22 cellular contexts compared by ENCODE assay signal in genomic region chrX:153608821-153609220, GRCh38. TPM values are rescaled to one million over a fixed set of nuclear protein-coding genes. Genes with fewer than 3 reads are reported as not detected.
"Had no signal": no experiment of that assay in that cellular context is flagged by ENCODE, and none has a peak within 500 bp of the region (broad histone marks: within the 10 kb centered on the region; RNA-seq: fewer than 3 reads in every experiment).

No MANE protein-coding gene starts in this region.

- H3K9me3 ChIP-seq: suprapubic skin had no signal

- H3K36me3 ChIP-seq: brain microvascular endothelial cell, suprapubic skin had no signal

- H3K4me1 Mint-ChIP-seq: WTC11 had no signal

- H3K9me3 Mint-ChIP-seq: activated CD8-positive, alpha-beta T cell treated with anti-CD3 and anti-CD28 coated beads for 36 hours; activated naive CD4-positive, alpha-beta T cell treated with anti-CD3 and anti-CD28 coated beads, Interleukin-2, amount 50 U/mL, for 72 hours; dendritic cell treated with granulocyte-macrophage colony-stimulating factor and Interleukin-4, amounts not matched to agents 40 ng/mL and 50 ng/mL, for 4 days; natural killer cell; WTC11 had no signal

- H3K27ac ChIP-seq: brain microvascular endothelial cell, skin epidermis, suprapubic skin had no signal

- H3K4me3 ChIP-seq: suprapubic skin had no signal

- ATAC-seq: natural killer cell; stimulated activated naive CD8-positive, alpha-beta T cell treated with anti-CD3 and anti-CD28 coated beads, Interleukin-15, Interleukin-2, amounts not matched to agents 100 U/mL and 50 U/mL, for 24 hours had no signal

- H3K27ac Mint-ChIP-seq: activated CD8-positive, alpha-beta T cell treated with anti-CD3 and anti-CD28 coated beads for 36 hours; activated naive CD4-positive, alpha-beta T cell treated with anti-CD3 and anti-CD28 coated beads, Interleukin-2, amount 50 U/mL, for 72 hours; dendritic cell treated with granulocyte-macrophage colony-stimulating factor and Interleukin-4, amounts not matched to agents 40 ng/mL and 50 ng/mL, for 4 days; T-helper 17 cell; WTC11 had no signal

- H3K27me3 Mint-ChIP-seq: activated CD8-positive, alpha-beta T cell treated with anti-CD3 and anti-CD28 coated beads for 36 hours; T-helper 17 cell had no signal

- DNase-seq: activated CD4-positive, alpha-beta T cell treated with anti-CD3 and anti-CD28 coated beads for 48 hours; activated CD8-positive, alpha-beta memory T cell treated with anti-CD3 and anti-CD28 coated beads, Interleukin-2, amount 50 U/mL, for 4 hours; activated CD8-positive, alpha-beta T cell treated with anti-CD3 and anti-CD28 coated beads for 36 hours; activated effector memory CD4-positive, alpha-beta T cell treated with anti-CD3 and anti-CD28 coated beads, Interleukin-2, amount 50 U/mL, for 16 hours; activated T-cell treated with anti-CD3 and anti-CD28 coated beads, Interleukin-2, amount 50 U/mL, for 48 hours; brain microvascular endothelial cell; effector memory CD4-positive, alpha-beta T cell; mesendoderm; natural killer cell; nucleus accumbens; stimulated activated CD4-positive, alpha-beta T cell treated with anti-CD3 and anti-CD28 coated beads, Interleukin-15, amount 100 ng/mL, for 24 hours; stimulated activated CD4-positive, alpha-beta T cell treated with anti-CD3 and anti-CD28 coated beads, Interleukin-4, amount 100 ng/mL, for 24 hours; stimulated activated naive CD8-positive, alpha-beta T cell treated with anti-CD3 and anti-CD28 coated beads, Interleukin-15, Interleukin-2, amounts not matched to agents 100 U/mL and 50 U/mL, for 24 hours; T-helper 17 cell; trophoblast cell had no signal

- H3K4me3 Mint-ChIP-seq: activated CD8-positive, alpha-beta T cell treated with anti-CD3 and anti-CD28 coated beads for 36 hours; dendritic cell treated with granulocyte-macrophage colony-stimulating factor and Interleukin-4, amounts not matched to agents 40 ng/mL and 50 ng/mL, for 4 days; WTC11 had no signal

- H3K36me3 Mint-ChIP-seq: activated naive CD4-positive, alpha-beta T cell treated with anti-CD3 and anti-CD28 coated beads, Interleukin-2, amount 50 U/mL, for 72 hours; natural killer cell; WTC11 had no signal

- H3K27me3 ChIP-seq: brain microvascular endothelial cell, suprapubic skin had no signal

RNA-seq across cellular contexts. Expression of gene DUSP9, which starts 38.2 kb away (rescaled TPM):
- total RNA-seq: fibroblast of villous mesenchyme, natural killer cell, posterior vena cava, T-helper 17 cell had no signal
